17 cellular contexts compared by ENCODE assay signal in genomic region chr10:24451325-24451820, GRCh38.
DNase-seq lines count a peak whose midpoint lies in the region; ATAC-seq and TF ChIP-seq lines count a peak whose summit lies in the region.
"Had no signal": no experiment of that assay in that cellular context is flagged by ENCODE, and none has a peak within 500 bp of the region (broad histone marks: within the 10 kb centered on the region; RNA-seq: fewer than 3 reads in every experiment).

No MANE protein-coding gene starts in this region.

- intact Hi-C loops in left ventricle myocardium inferior (cut with micrococcal nuclease), result no loop called here

- H3K27me3 ChIP-seq in WERI-Rb-1 (ENCODE audit: insufficient read depth, low read depth, severe bottlenecking) (no peaks in the 10 kb centered on the region), left ventricle myocardium inferior (ENCODE audit: low read depth) (no peaks in the 10 kb centered on the region)
- H3K27me3 ChIP-seq: SJSA1 had no signal

- H3K36me3 ChIP-seq in WERI-Rb-1 (no peaks in the 10 kb centered on the region), left ventricle myocardium inferior (no peaks in the 10 kb centered on the region)
- H3K36me3 ChIP-seq: SJSA1 had no signal

- no peak overlapping the region for H3K4me3 ChIP-seq in WERI-Rb-1 (ENCODE audit: low read depth, low read length)
- peak overlapping the region; percentile 58 for H3K4me3 ChIP-seq in left ventricle myocardium inferior
- H3K4me3 ChIP-seq: SJSA1 had no signal

- no peaks in the 10 kb centered on the region for H3K36me3 Mint-ChIP-seq in activated naive CD8-positive, alpha-beta T cell treated with anti-CD3 and anti-CD28 coated beads, Interleukin-2, amount 50 U/mL, for 24 hours (ENCODE audit: low read depth)
- H3K36me3 Mint-ChIP-seq in activated naive CD8-positive, alpha-beta T cell treated with anti-CD3 and anti-CD28 coated beads for 36 hours, result no peaks in the 10 kb centered on the region

- peaks cover 43% of the 10 kb centered on the region for H3K27me3 Mint-ChIP-seq in activated naive CD8-positive, alpha-beta T cell treated with anti-CD3 and anti-CD28 coated beads, Interleukin-2, amount 50 U/mL, for 24 hours
- peaks cover 53% of the 10 kb centered on the region for H3K27me3 Mint-ChIP-seq in activated naive CD8-positive, alpha-beta T cell treated with anti-CD3 and anti-CD28 coated beads for 36 hours
- H3K27me3 Mint-ChIP-seq: type B pancreatic cell had no signal

- ATAC-seq in activated naive CD8-positive, alpha-beta T cell treated with anti-CD3 and anti-CD28 coated beads, Interleukin-2, amount 50 U/mL, for 24 hours, result peak; percentile 33

- H3K27ac ChIP-seq in WERI-Rb-1, result no peak overlapping the region
- H3K27ac ChIP-seq in left ventricle myocardium inferior (replicated peaks), result peak overlapping the region; percentile 77
- peak overlapping the region; percentile 44 for H3K27ac ChIP-seq in temporal lobe (ENCODE audit: low read depth, low read length)
- H3K27ac ChIP-seq: SJSA1 had no signal

- H3K9me3 ChIP-seq in WERI-Rb-1 (ENCODE audit: severe bottlenecking) (no peaks in the 10 kb centered on the region), left ventricle myocardium inferior (replicated peaks) (no peaks in the 10 kb centered on the region)
- H3K9me3 ChIP-seq: SJSA1 had no signal

- peaks cover 7% of the 10 kb centered on the region for H3K4me1 Mint-ChIP-seq in activated naive CD8-positive, alpha-beta T cell treated with anti-CD3 and anti-CD28 coated beads, Interleukin-2, amount 50 U/mL, for 24 hours
- H3K4me1 Mint-ChIP-seq in activated naive CD8-positive, alpha-beta T cell treated with anti-CD3 and anti-CD28 coated beads for 36 hours, result peaks cover 10% of the 10 kb centered on the region

- H3K9me3 Mint-ChIP-seq in activated naive CD8-positive, alpha-beta T cell treated with anti-CD3 and anti-CD28 coated beads, Interleukin-2, amount 50 U/mL, for 24 hours, result no peaks in the 10 kb centered on the region
- no peaks in the 10 kb centered on the region for H3K9me3 Mint-ChIP-seq in activated naive CD8-positive, alpha-beta T cell treated with anti-CD3 and anti-CD28 coated beads for 36 hours
- H3K9me3 Mint-ChIP-seq: type B pancreatic cell had no signal

- peaks cover 79% of the 10 kb centered on the region for H3K4me1 ChIP-seq in left ventricle myocardium inferior

- TF ChIP-seq CTCF in WERI-Rb-1 (IDR thresholded peaks at IDR 0.05; ENCODE audit: low read depth, low read length) (no peak), left ventricle myocardium inferior (IDR thresholded peaks at IDR 0.05; ENCODE audit: borderline replicate concordance) (no peak)

- DNase-seq in activated naive CD8-positive, alpha-beta T cell treated with anti-CD3 and anti-CD28 coated beads, Interleukin-2, amount 50 U/mL, for 24 hours, result no peak
- DNase-seq in activated naive CD8-positive, alpha-beta T cell treated with anti-CD3 and anti-CD28 coated beads for 36 hours, result no peak
- DNase-seq in WERI-Rb-1 (peak; percentile 8), left ventricle myocardium inferior (no peak), NCI-H1436 (lab: John Stamatoyannopoulos, UW) (no peak), NCI-H2171 treated with DMSO at 0.1 percent for 48 hours (lab: John Stamatoyannopoulos, UW) (no peak)
- DNase-seq in activated T-cell treated with anti-CD3 and anti-CD28 coated beads, Interleukin-2, amount 50 U/mL, for 48 hours, result no peak
- DNase-seq: activated CD4-positive, alpha-beta T cell treated with anti-CD3 and anti-CD28 coated beads for 4 hours; activated gamma-delta T cell treated with Interleukin-2 at 50 U/mL for 16 hours; dermis blood vessel endothelial cell; GOT3; islet precursor cell; NCI-H146; NCI-H748 treated with DMSO at 0.1 percent for 48 hours had no signal

- no peak overlapping the region for H3K4me3 Mint-ChIP-seq in activated naive CD8-positive, alpha-beta T cell treated with anti-CD3 and anti-CD28 coated beads, Interleukin-2, amount 50 U/mL, for 24 hours
- no peak overlapping the region for H3K4me3 Mint-ChIP-seq in activated naive CD8-positive, alpha-beta T cell treated with anti-CD3 and anti-CD28 coated beads for 36 hours
- H3K4me3 Mint-ChIP-seq: type B pancreatic cell had no signal

- no peak overlapping the region for H3K27ac Mint-ChIP-seq in activated naive CD8-positive, alpha-beta T cell treated with anti-CD3 and anti-CD28 coated beads, Interleukin-2, amount 50 U/mL, for 24 hours
- no peak overlapping the region for H3K27ac Mint-ChIP-seq in activated naive CD8-positive, alpha-beta T cell treated with anti-CD3 and anti-CD28 coated beads for 36 hours
- H3K27ac Mint-ChIP-seq: type B pancreatic cell had no signal
